8 cellular contexts compared by ENCODE assay signal in the genomic region with DNA sequence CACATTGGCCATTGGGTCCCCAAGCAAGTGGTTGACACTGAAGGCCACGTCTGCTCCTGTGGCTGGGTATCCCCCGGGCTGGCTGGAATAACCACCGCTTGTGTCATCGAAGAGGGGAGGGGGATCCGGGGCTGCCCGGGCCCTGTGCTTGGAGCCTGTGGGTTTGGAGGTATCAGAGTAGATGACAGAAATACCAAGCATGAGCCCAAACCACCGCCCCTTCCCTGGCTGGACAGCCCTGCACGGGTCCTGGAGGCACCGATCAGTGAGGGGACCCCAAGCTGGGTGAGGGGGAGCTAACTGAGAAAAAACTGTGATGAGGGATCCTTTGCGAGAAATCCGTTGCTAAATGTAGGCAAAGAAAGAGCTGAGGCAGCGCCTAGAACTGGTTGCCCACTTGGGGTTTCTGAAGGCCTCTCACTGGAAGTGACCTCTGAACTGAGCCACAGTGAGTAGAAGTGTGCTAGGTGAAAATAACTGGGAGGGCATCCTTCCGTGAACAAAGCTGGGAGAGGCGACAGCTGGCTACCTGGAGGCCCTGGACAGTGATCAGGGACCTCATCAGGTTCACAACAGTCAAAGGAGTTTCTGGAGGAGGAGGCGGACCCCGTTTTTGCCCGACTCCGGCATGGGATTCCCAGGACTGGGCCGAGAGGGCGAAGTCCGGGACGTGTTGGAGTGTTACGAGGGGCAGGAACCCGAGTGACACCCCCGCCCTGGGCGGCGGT. TPM values are rescaled to one million over a fixed set of nuclear protein-coding genes. Genes with fewer than 3 reads are reported as not detected.
DNase-seq lines count a peak whose midpoint lies in the region; ATAC-seq and TF ChIP-seq lines count a peak whose summit lies in the region.

No MANE protein-coding gene starts in this region.

- peak overlapping the region; percentile 94 for H3K27ac Mint-ChIP-seq in T-helper 1 cell treated with Interleukin-12 subunit alpha and Interleukin-12 subunit beta and Interleukin-4 antibody, amounts not matched to agents 30 μg/mL and 1 μg/mL, for 36 hours

- peaks cover 26% of the 10 kb centered on the region for H4K20me1 ChIP-seq in osteoblast (ENCODE audit: insufficient read depth, low read length)

- ATAC-seq in activated CD4-positive, CD25-positive, alpha-beta regulatory T cell treated with anti-CD3 and anti-CD28 coated beads, Interleukin-2, amount 50 U/mL, for 24 hours, result no peak

- TF ChIP-seq CTCF in epithelial cell of proximal tubule (conservative IDR thresholded peaks at IDR 0.05; ENCODE audit: low read depth, low read length), result no peak
- no peak for TF ChIP-seq CTCF in osteoblast (IDR thresholded peaks at IDR 0.05; ENCODE audit: extremely low read depth, low read depth, low read length)

- H3K79me2 ChIP-seq in osteoblast (ENCODE audit: insufficient read depth, low read length), result peaks cover 47% of the 10 kb centered on the region

- no peak for DNase-seq in T-helper 1 cell
- DNase-seq in RPMI8226, result peak; percentile 41
- no peak for DNase-seq in epithelial cell of proximal tubule (ENCODE audit: low read depth)
- DNase-seq in osteoblast (ENCODE audit: insufficient read length, low spot score, missing footprints), result peak; percentile 91
- DNase-seq in midbrain (lab: John Stamatoyannopoulos, UW), result no peak
- no peak for DNase-seq in middle frontal gyrus (ENCODE audit: extremely low spot score, low spot score)

- peaks cover 21% of the 10 kb centered on the region for H3K4me1 ChIP-seq in osteoblast (ENCODE audit: insufficient read depth, low read length)

- H2AFZ ChIP-seq in osteoblast (ENCODE audit: low read length), result peak overlapping the region; percentile 75

- peaks cover 21% of the 10 kb centered on the region for H3K27me3 Mint-ChIP-seq in T-helper 1 cell treated with Interleukin-12 subunit alpha and Interleukin-12 subunit beta and Interleukin-4 antibody, amounts not matched to agents 30 μg/mL and 1 μg/mL, for 36 hours (ENCODE audit: low read depth)

- no peaks in the 10 kb centered on the region for H3K36me3 Mint-ChIP-seq in T-helper 1 cell treated with Interleukin-12 subunit alpha and Interleukin-12 subunit beta and Interleukin-4 antibody, amounts not matched to agents 30 μg/mL and 1 μg/mL, for 36 hours (ENCODE audit: low read depth)

- peaks cover 32% of the 10 kb centered on the region for H3K27me3 ChIP-seq in osteoblast (ENCODE audit: insufficient read depth, low read length)

- H3K4me3 ChIP-seq in epithelial cell of proximal tubule (ENCODE audit: low read depth, low read length) (peak overlapping the region; percentile 94), osteoblast (ENCODE audit: insufficient read depth, low read length) (peak overlapping the region; percentile 98)

- peaks cover 24% of the 10 kb centered on the region for H3K4me1 Mint-ChIP-seq in T-helper 1 cell treated with Interleukin-12 subunit alpha and Interleukin-12 subunit beta and Interleukin-4 antibody, amounts not matched to agents 30 μg/mL and 1 μg/mL, for 36 hours (ENCODE audit: low read depth)

- H3K4me2 ChIP-seq in osteoblast (ENCODE audit: insufficient read depth, low read length), result peak overlapping the region; percentile 99

- peak overlapping the region; percentile 95 for H3K4me3 Mint-ChIP-seq in T-helper 1 cell treated with Interleukin-12 subunit alpha and Interleukin-12 subunit beta and Interleukin-4 antibody, amounts not matched to agents 30 μg/mL and 1 μg/mL, for 36 hours

- H3K9me3 ChIP-seq in osteoblast (ENCODE audit: low read depth, low read length), result no peaks in the 10 kb centered on the region

- H3K36me3 ChIP-seq in osteoblast (ENCODE audit: insufficient read depth, low read length), result peaks cover 28% of the 10 kb centered on the region

- H3K27ac ChIP-seq in osteoblast (ENCODE audit: low read depth, low read length), result peak overlapping the region; percentile 97

- H3K9me3 Mint-ChIP-seq in T-helper 1 cell treated with Interleukin-12 subunit alpha and Interleukin-12 subunit beta and Interleukin-4 antibody, amounts not matched to agents 30 μg/mL and 1 μg/mL, for 36 hours, result no peaks in the 10 kb centered on the region

RNA-seq across cellular contexts. Expression of a gene that starts 0.6 kb away (rescaled TPM):
- total RNA-seq in epithelial cell of proximal tubule (106 and 152 TPM in 2 replicates), osteoblast (165 and 182 TPM in 2 replicates)

RNA-seq across cellular contexts. Expression of a gene that starts 3.4 kb away (rescaled TPM):
- total RNA-seq in epithelial cell of proximal tubule (0.58 TPM in 1 of 2 replicates, not detected in the other), osteoblast (0.29 and 0.36 TPM in 2 replicates)

RNA-seq across cellular contexts. Expression of a gene that starts 10.3 kb away (rescaled TPM):
- total RNA-seq in epithelial cell of proximal tubule (0.43 and 0.58 TPM in 2 replicates), osteoblast (under 0.01 TPM in 1 of 2 replicates, not detected in the other)

RNA-seq across cellular contexts. Expression of a gene that starts 19.9 kb away (rescaled TPM):
- total RNA-seq in epithelial cell of proximal tubule, result 152 and 162 TPM in 2 replicates
- total RNA-seq in osteoblast, result 75.3 and 75.4 TPM in 2 replicates

RNA-seq across cellular contexts. Expression of a gene that starts 28.5 kb away (rescaled TPM):
- total RNA-seq in epithelial cell of proximal tubule (0.07 and 1.0 TPM in 2 replicates), osteoblast (103 and 107 TPM in 2 replicates)

Comparison
In these comparisons a context has a peak if more than half of its experiments do, and no peak if none do; other contexts are left out.
1. DNase-seq: peak in RPMI8226 (single experiment) and osteoblast (single experiment); none in T-helper 1 cell (0 of 5), epithelial cell of proximal tubule (single experiment), midbrain (single experiment) and middle frontal gyrus (single experiment).